15 cellular contexts compared by ENCODE assay signal in genomic region chr16:68762996-68763756, GRCh38. TPM values are rescaled to one million over a fixed set of nuclear protein-coding genes. Genes with fewer than 3 reads are reported as not detected.
DNase-seq lines count a peak whose midpoint lies in the region; ATAC-seq and TF ChIP-seq lines count a peak whose summit lies in the region.
"Had no signal": no experiment of that assay in that cellular context is flagged by ENCODE, and none has a peak within 500 bp of the region (broad histone marks: within the 10 kb centered on the region; RNA-seq: fewer than 3 reads in every experiment).

No MANE protein-coding gene starts in this region.

- ATAC-seq in natural killer cell, result no peak
- ATAC-seq: naive thymus-derived CD8-positive, alpha-beta T cell had no signal

- peaks cover 0 to 12% of the 10 kb centered on the region in 2 donors for H3K27me3 Mint-ChIP-seq in natural killer cell (ENCODE audit: low read depth in 2 of 2)

- H3K4ac ChIP-seq in mesendoderm (ENCODE audit: low read depth, low read length), result no peak overlapping the region

- H3K79me1 ChIP-seq in mesendoderm (ENCODE audit: low read length), result no peaks in the 10 kb centered on the region

- no peaks in the 10 kb centered on the region for H3K9me3 Mint-ChIP-seq in natural killer cell
- H3K9me3 Mint-ChIP-seq: immature natural killer cell; naive thymus-derived CD8-positive, alpha-beta T cell had no signal

- H3K27ac Mint-ChIP-seq in natural killer cell, result no peak overlapping the region
- H3K27ac Mint-ChIP-seq: immature natural killer cell; naive thymus-derived CD8-positive, alpha-beta T cell had no signal

- intact Hi-C loops in dorsolateral prefrontal cortex (cut with DNase I) (no loop called here), natural killer cell (cut with micrococcal nuclease) (no loop called here)

- H3K36me3 ChIP-seq in HUES48 (ENCODE audit: control insufficient read depth, insufficient read depth, low read length) (peaks cover 7% of the 10 kb centered on the region; the same call in 1 of the 2 replicates), mesendoderm (ENCODE audit: control insufficient read depth, insufficient read depth, low read length) (no peaks in the 10 kb centered on the region)
- H3K36me3 ChIP-seq: brain microvascular endothelial cell, vagina, WERI-Rb-1 had no signal

- peaks cover 51% of the 10 kb centered on the region for H3K4me1 ChIP-seq in HUES48 (ENCODE audit: control insufficient read depth, insufficient read depth, low read length)
- H3K4me1 ChIP-seq in mesendoderm (ENCODE audit: control insufficient read depth, low read depth, low read length), result peaks cover 11% of the 10 kb centered on the region

- peaks cover 7% of the 10 kb centered on the region for H3K79me2 ChIP-seq in mesendoderm (ENCODE audit: control insufficient read depth, insufficient read depth, low read length)

- H4K8ac ChIP-seq in mesendoderm (ENCODE audit: low read depth, low read length), result no peak overlapping the region

- H3K27ac ChIP-seq in HUES48 (ENCODE audit: low read depth, low read length) (peak overlapping the region; percentile 98), dorsolateral prefrontal cortex (peak overlapping the region; percentile 36 to 97 (median 89)), mesendoderm (ENCODE audit: low read depth, low read length) (peak overlapping the region; percentile 27)
- H3K27ac ChIP-seq: brain microvascular endothelial cell, vagina, WERI-Rb-1 had no signal

- no peak overlapping the region for H2AK5ac ChIP-seq in mesendoderm (ENCODE audit: low read length)

- no CpG with 5 or more reads among the region's 6 CpGs for WGBS in mesendoderm (ENCODE audit: extremely low coverage, insufficient coverage, low lambda C conversion rate)

- no peaks in the 10 kb centered on the region for H3K27me3 ChIP-seq in HUES48 (ENCODE audit: control insufficient read depth, insufficient read depth, low read length)
- peaks cover 0 to 6% (median 0%) of the 10 kb centered on the region in 45 donors for H3K27me3 ChIP-seq in dorsolateral prefrontal cortex
- no peaks in the 10 kb centered on the region for H3K27me3 ChIP-seq in mesendoderm (ENCODE audit: insufficient read depth, low read length, poor library complexity)
- H3K27me3 ChIP-seq: brain microvascular endothelial cell, vagina had no signal

- peak overlapping the region; percentile 94 for H3K18ac ChIP-seq in mesendoderm (ENCODE audit: low read length)

- H3K9ac ChIP-seq in HUES48 (ENCODE audit: low read depth, low read length) (peak overlapping the region; percentile 27; the same call in 1 of the 2 replicates), mesendoderm (ENCODE audit: low read length) (peak overlapping the region; percentile 3)

- H2BK5ac ChIP-seq in mesendoderm (ENCODE audit: low read length), result peak overlapping the region; percentile 11

- no peak overlapping the region for H2BK15ac ChIP-seq in mesendoderm (replicated peaks; ENCODE audit: low read depth)

- H3K4me1 Mint-ChIP-seq in natural killer cell, result peaks cover 0 to 6% of the 10 kb centered on the region in 2 donors

- peak overlapping the region; percentile 4 for H3K56ac ChIP-seq in mesendoderm (ENCODE audit: low read length)

- H3K4me3 Mint-ChIP-seq in natural killer cell, result no peak overlapping the region
- H3K4me3 Mint-ChIP-seq: immature natural killer cell; naive thymus-derived CD8-positive, alpha-beta T cell had no signal

- no peak overlapping the region for H2BK120ac ChIP-seq in mesendoderm (ENCODE audit: low read depth, low read length)

- H3K4me3 ChIP-seq in HUES48 (ENCODE audit: low read depth, low read length) (peak overlapping the region; percentile 47), dorsolateral prefrontal cortex (no peak overlapping the region), mesendoderm (ENCODE audit: low read length) (no peak overlapping the region)
- H3K4me3 ChIP-seq: skin epidermis, vagina had no signal

- H3K23ac ChIP-seq in mesendoderm (ENCODE audit: low read length), result no peak overlapping the region

- no peaks in the 10 kb centered on the region for H3K9me3 ChIP-seq in HUES48 (ENCODE audit: control insufficient read depth, insufficient read depth, low read length)
- H3K9me3 ChIP-seq: vagina had no signal

- no peak overlapping the region for H4K5ac ChIP-seq in mesendoderm (ENCODE audit: low read length)

- DNase-seq in A172 (ENCODE audit: low spot score) (peak; percentile 45), dorsolateral prefrontal cortex (peak in 5 of 10 donors; percentile 30 to 63 (median 51)), mesendoderm (peak; percentile 68), natural killer cell (no peak), NK-92 (lab: John Stamatoyannopoulos, UW; ENCODE audit: unreplicated experiment) (no peak), NCI-H2196 treated with DMSO at 0.1 percent for 48 hours (lab: John Stamatoyannopoulos, UW; ENCODE audit: unreplicated experiment) (no peak), mesenteric fat pad (ENCODE audit: low spot score) (no peak)
- DNase-seq: brain microvascular endothelial cell; immature natural killer cell; naive thymus-derived CD8-positive, alpha-beta T cell; NCI-H1417; WERI-Rb-1 had no signal

- no peaks in the 10 kb centered on the region for H3K36me3 Mint-ChIP-seq in natural killer cell
- H3K36me3 Mint-ChIP-seq: immature natural killer cell; naive thymus-derived CD8-positive, alpha-beta T cell had no signal

- H3K4me2 ChIP-seq in mesendoderm (ENCODE audit: low read length), result peak overlapping the region; percentile 8

- TF ChIP-seq CTCF in dorsolateral prefrontal cortex (IDR thresholded peaks at IDR 0.05 in 54 of 56, conservative IDR thresholded peaks at IDR 0.05 in 2 of 56; ENCODE audit: low read depth in 1 of 56, partially characterized antibody in 56 of 56) (no peak), natural killer cell (IDR thresholded peaks at IDR 0.05) (no peak)

RNA-seq across cellular contexts. Expression of gene CDH1, which starts 26.1 kb away (rescaled TPM):
- 0.14 and 1.5 TPM in 2 replicates for total RNA-seq in A172 (2014; rRNA removed; shearing (Covaris generic))
- total RNA-seq in dorsolateral prefrontal cortex, result 10 to 100 TPM in 20 of 120 experiments, 1 to 10 TPM in 97, under 1 TPM in 3; 0.82 to 20.2 (median 5.1) TPM
- 107 TPM for polyA plus RNA-seq in mesendoderm (2013, experiment 1 of 2)
- 108 TPM for polyA plus RNA-seq in mesendoderm (2013, experiment 2 of 2)
- total RNA-seq in natural killer cell, result under 1 TPM in 1 of 3 donors, not detected in 2; 0.50 TPM
- 0.55 TPM for total RNA-seq in mesenteric fat pad
- total RNA-seq: naive thymus-derived CD8-positive, alpha-beta T cell had no signal

Comparison
In these comparisons a context has a peak if more than half of its experiments do, and no peak if none do; other contexts are left out.
1. DNase-seq: peak in A172 (single experiment) and mesendoderm (single experiment); none in natural killer cell (single experiment), NK-92 (single experiment), NCI-H2196 treated with DMSO at 0.1 percent for 48 hours (single experiment) and mesenteric fat pad (single experiment).
2. H3K27ac ChIP-seq: peak in every context shown above with its lines; median percentile 98 in HUES48; 89 in dorsolateral prefrontal cortex; 27 in mesendoderm.